27 cellular contexts compared by ENCODE assay signal in the genomic region with DNA sequence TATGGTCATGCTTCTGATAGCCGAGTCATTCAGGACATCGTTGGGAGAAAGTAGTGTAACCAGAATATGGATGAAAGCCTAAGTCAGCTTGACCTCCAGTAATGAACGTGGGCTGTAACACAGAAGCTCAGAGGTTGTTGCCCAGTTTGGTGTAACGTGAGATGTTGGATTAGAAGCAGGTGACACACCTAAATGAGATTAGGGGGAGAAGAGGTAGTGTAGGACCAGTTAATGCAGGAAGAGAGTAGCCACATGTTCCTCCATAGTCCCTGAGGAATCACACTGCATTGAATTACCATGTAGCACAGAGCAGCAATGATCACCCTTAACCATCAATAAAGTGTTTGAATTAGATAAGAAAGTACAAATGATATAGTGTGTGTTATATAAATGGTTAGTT. TPM values are rescaled to one million over a fixed set of nuclear protein-coding genes. Genes with fewer than 3 reads are reported as not detected.
"Had no signal": no experiment of that assay in that cellular context is flagged by ENCODE, and none has a peak within 500 bp of the region (broad histone marks: within the 10 kb centered on the region; RNA-seq: fewer than 3 reads in every experiment).

No MANE protein-coding gene starts in this region.

- H3K36me3 ChIP-seq: breast epithelium had no signal

- H3K27ac Mint-ChIP-seq: activated B cell treated with CpG ODN at 0.5 μM for 24 hours; activated naive CD4-positive, alpha-beta T cell treated with anti-CD3 and anti-CD28 coated beads for 36 hours; activated T-helper 1 cell treated with anti-CD3 and anti-CD28 coated beads, Interleukin-12 subunit alpha, Interleukin-12 subunit beta, Interleukin-2, Interleukin-4 antibody, amounts not matched to agents 30 ng/mL and 10 ng/mL and 1 ng/mL, durations not matched to agents 14 hours and 24 hours and 36 hours; dendritic cell treated with granulocyte-macrophage colony-stimulating factor and Interleukin-4, amounts not matched to agents 40 ng/mL and 50 ng/mL, for 4 days; endodermal cell; T-helper 2 cell treated with Interferon-gamma antibody and Interleukin-4, amounts not matched to agents 5 μg/mL and 100 μg/mL, for 36 hours had no signal

- H3K9ac ChIP-seq: parathyroid adenoma had no signal

- H3K27ac ChIP-seq: breast epithelium, left lung, lower lobe of right lung, parathyroid adenoma, psoas muscle, suprapubic skin, tibial artery, upper lobe of right lung had no signal

- H2AFZ ChIP-seq: parathyroid adenoma had no signal

- H3K4me3 Mint-ChIP-seq: activated B cell treated with CpG ODN at 0.5 μM for 24 hours; activated naive CD4-positive, alpha-beta T cell treated with anti-CD3 and anti-CD28 coated beads for 36 hours; activated T-helper 1 cell treated with anti-CD3 and anti-CD28 coated beads, Interleukin-12 subunit alpha, Interleukin-12 subunit beta, Interleukin-2, Interleukin-4 antibody, amounts not matched to agents 30 ng/mL and 10 ng/mL and 1 ng/mL, durations not matched to agents 14 hours and 24 hours and 36 hours; central memory CD8-positive, alpha-beta T cell; dendritic cell treated with granulocyte-macrophage colony-stimulating factor and Interleukin-4, amounts not matched to agents 40 ng/mL and 50 ng/mL, for 4 days; endodermal cell; T-helper 2 cell treated with Interferon-gamma antibody and Interleukin-4, amounts not matched to agents 5 μg/mL and 100 μg/mL, for 36 hours had no signal

- H3K9me3 Mint-ChIP-seq: activated B cell treated with CpG ODN at 0.5 μM for 24 hours; activated naive CD4-positive, alpha-beta T cell treated with anti-CD3 and anti-CD28 coated beads for 36 hours; activated T-helper 1 cell treated with anti-CD3 and anti-CD28 coated beads, Interleukin-12 subunit alpha, Interleukin-12 subunit beta, Interleukin-2, Interleukin-4 antibody, amounts not matched to agents 30 ng/mL and 10 ng/mL and 1 ng/mL, durations not matched to agents 14 hours and 24 hours and 36 hours; central memory CD8-positive, alpha-beta T cell; dendritic cell treated with granulocyte-macrophage colony-stimulating factor and Interleukin-4, amounts not matched to agents 40 ng/mL and 50 ng/mL, for 4 days; endodermal cell; T-helper 2 cell treated with Interferon-gamma antibody and Interleukin-4, amounts not matched to agents 5 μg/mL and 100 μg/mL, for 36 hours had no signal

- H3K4me1 Mint-ChIP-seq: activated B cell treated with CpG ODN at 0.5 μM for 24 hours; central memory CD8-positive, alpha-beta T cell; endodermal cell had no signal

- DNase-seq: activated B cell treated with CpG ODN at 0.5 μM for 24 hours; activated CD4-positive, alpha-beta T cell treated with anti-CD3 and anti-CD28 coated beads, Interleukin-2, amount 50 U/mL, for 4 hours; activated effector memory CD4-positive, alpha-beta T cell treated with anti-CD3 and anti-CD28 coated beads, Interleukin-2, amount 50 U/mL, for 16 hours; activated naive CD4-positive, alpha-beta T cell treated with anti-CD3 and anti-CD28 coated beads for 36 hours; activated T-cell treated with anti-CD3 and anti-CD28 coated beads for 4 hours; endodermal cell; foreskin fibroblast; left lung; lower lobe of right lung; mucosa of descending colon; nucleus accumbens; psoas muscle; stimulated activated CD4-positive, alpha-beta T cell treated with anti-CD3 and anti-CD28 coated beads, Interleukin-15, amount 100 ng/mL, for 24 hours; stimulated activated CD4-positive, alpha-beta T cell treated with anti-CD3 and anti-CD28 coated beads, Interleukin-2, amount 100 ng/mL, for 24 hours; stimulated activated naive CD4-positive, alpha-beta T cell; T-helper 1 cell; tibial artery; upper lobe of right lung had no signal

- H3K9me3 ChIP-seq: breast epithelium, left lung, lower lobe of right lung, mucosa of descending colon, psoas muscle, suprapubic skin, tibial artery, upper lobe of right lung had no signal

- H3K4me1 ChIP-seq: breast epithelium, left lung, lower lobe of right lung, parathyroid adenoma, psoas muscle, suprapubic skin, tibial artery, upper lobe of right lung had no signal

- H3K4me3 ChIP-seq: breast epithelium, left lung, lower lobe of right lung, mucosa of descending colon, psoas muscle, smooth muscle cell, suprapubic skin, tibial artery, upper lobe of right lung had no signal

- H3K27me3 Mint-ChIP-seq: activated B cell treated with CpG ODN at 0.5 μM for 24 hours; central memory CD8-positive, alpha-beta T cell; dendritic cell treated with granulocyte-macrophage colony-stimulating factor and Interleukin-4, amounts not matched to agents 40 ng/mL and 50 ng/mL, for 4 days had no signal

- H3K27me3 ChIP-seq: breast epithelium, left lung, suprapubic skin, tibial artery, upper lobe of right lung had no signal

- H3K4me2 ChIP-seq: smooth muscle cell had no signal

RNA-seq across cellular contexts. Expression of gene BPIFC, which starts 30.7 kb away (rescaled TPM):
- polyA plus RNA-seq: neural cell, smooth muscle cell had no signal
